In the genomic region with DNA sequence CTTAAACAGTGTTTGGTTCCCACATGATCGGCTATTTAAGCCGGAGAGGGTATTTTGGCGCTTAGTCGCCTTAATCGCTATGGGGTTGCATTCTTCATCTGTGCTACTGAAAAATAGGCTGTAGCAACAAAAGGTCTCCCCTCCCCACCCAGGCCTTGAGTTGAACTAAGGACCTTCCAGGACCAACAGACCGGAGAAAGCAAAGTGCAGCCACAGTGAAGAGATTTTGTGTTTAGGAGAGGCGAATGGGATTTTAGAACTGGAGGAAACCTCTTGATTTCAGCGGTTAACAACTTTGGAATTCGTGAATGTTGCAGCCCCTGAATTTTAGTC, we compare ENCODE assay signal across 8 cellular contexts. TPM values are rescaled to one million over a fixed set of nuclear protein-coding genes. Genes with fewer than 3 reads are reported as not detected.
DNase-seq lines count a peak whose midpoint lies in the region; ATAC-seq and TF ChIP-seq lines count a peak whose summit lies in the region.

No MANE protein-coding gene starts in this region.

- H3K4me3 ChIP-seq in cardiac muscle cell: peak overlapping the region; percentile 72
- H3K4me3 ChIP-seq in mesendoderm (ENCODE audit: low read length): peak overlapping the region; percentile 11
- peak overlapping the region; percentile 63 to 93 (median 84) for H3K4me3 ChIP-seq in upper lobe of left lung

- intact Hi-C loops in left ventricle myocardium superior (cut with micrococcal nuclease): no loop called here

- H3K4me3 Mint-ChIP-seq in central memory CD8-positive, alpha-beta T cell: peak overlapping the region; percentile 83

- ATAC-seq in left ventricle myocardium superior (no peak), upper lobe of left lung (ENCODE audit: low FRiP score in 2 of 2) (no peak), HG03520 (IDR thresholded peaks at IDR 0.05; ENCODE audit: unreplicated experiment) (no peak)
- ATAC-seq in central memory CD8-positive, alpha-beta T cell (replicated peaks; ENCODE audit: extremely low read depth, poor library complexity, severe bottlenecking): no peak

- H3K27ac ChIP-seq in cardiac muscle cell: peak overlapping the region; percentile 10
- no peak overlapping the region for H3K27ac ChIP-seq in mesendoderm (ENCODE audit: low read depth, low read length)
- H3K27ac ChIP-seq in upper lobe of left lung: peak overlapping the region; percentile 80 to 87 (median 82)

- H3K36me3 Mint-ChIP-seq in central memory CD8-positive, alpha-beta T cell (ENCODE audit: insufficient read depth): peaks cover 13% of the 10 kb centered on the region

- H3K18ac ChIP-seq in mesendoderm (ENCODE audit: low read length): peak overlapping the region; percentile 1

- no peak overlapping the region for H4K8ac ChIP-seq in mesendoderm (ENCODE audit: low read depth, low read length)

- no peak overlapping the region for H3K23ac ChIP-seq in mesendoderm (ENCODE audit: low read length)

- no peak overlapping the region for H2BK5ac ChIP-seq in mesendoderm (ENCODE audit: low read length)

- no peak overlapping the region for H2AK5ac ChIP-seq in mesendoderm (ENCODE audit: low read length)

- H3K9me3 Mint-ChIP-seq in central memory CD8-positive, alpha-beta T cell: no peaks in the 10 kb centered on the region

- H3K9me3 ChIP-seq in cardiac muscle cell (ENCODE audit: low read depth): no peaks in the 10 kb centered on the region
- no peaks in the 10 kb centered on the region for H3K9me3 ChIP-seq in upper lobe of left lung

- WGBS in mesendoderm (ENCODE audit: extremely low coverage, insufficient coverage, low lambda C conversion rate): no CpG with 5 or more reads among the region's 9 CpGs
- WGBS in upper lobe of left lung, 2 donors: 12 to 18% methylated on average over 7 to 9 of the region's 9 CpGs

- no peak overlapping the region for H3K56ac ChIP-seq in mesendoderm (ENCODE audit: low read length)

- H3K4me1 ChIP-seq in cardiac muscle cell (ENCODE audit: low read depth): peaks cover 10% of the 10 kb centered on the region
- H3K4me1 ChIP-seq in mesendoderm (ENCODE audit: control insufficient read depth, low read depth, low read length): peaks cover 4% of the 10 kb centered on the region
- H3K4me1 ChIP-seq in upper lobe of left lung: peaks cover 15 to 45% (median 31%) of the 10 kb centered on the region in 4 donors

- H3K4me2 ChIP-seq in mesendoderm (ENCODE audit: low read length): peak overlapping the region; percentile 82

- H2BK15ac ChIP-seq in mesendoderm (replicated peaks; ENCODE audit: low read depth): no peak overlapping the region

- TF ChIP-seq POLR2A in upper lobe of left lung (IDR thresholded peaks at IDR 0.05): no peak

- DNase-seq in cardiac muscle cell (ENCODE audit: low read depth in 1 of 2, low spot score in 1 of 2) (peak in 1 of 2 donors; percentile 40), left ventricle myocardium superior (no peak), mesendoderm (no peak), upper lobe of left lung (no peak), NCI-H2081 (lab: John Stamatoyannopoulos, UW) (no peak), NCI-H2171 (lab: John Stamatoyannopoulos, UW) (no peak)
- no peak for DNase-seq in central memory CD8-positive, alpha-beta T cell (ENCODE audit: low spot score in 2 of 2)

- TF ChIP-seq CTCF in cardiac muscle cell (IDR thresholded peaks at IDR 0.05; ENCODE audit: low read depth, low read length): no peak
- TF ChIP-seq CTCF in upper lobe of left lung (IDR thresholded peaks at IDR 0.05): no peak

- H3K27me3 ChIP-seq in cardiac muscle cell (peaks cover 38% of the 10 kb centered on the region), mesendoderm (ENCODE audit: insufficient read depth, low read length, poor library complexity) (peaks cover 4% of the 10 kb centered on the region), upper lobe of left lung (no peaks in the 10 kb centered on the region)

- H4K5ac ChIP-seq in mesendoderm (ENCODE audit: low read length): no peak overlapping the region

- H3K79me2 ChIP-seq in mesendoderm (ENCODE audit: control insufficient read depth, insufficient read depth, low read length): peaks cover 3% of the 10 kb centered on the region

- no peak overlapping the region for H3K4ac ChIP-seq in mesendoderm (ENCODE audit: low read depth, low read length)

- peak overlapping the region; percentile 32 for H3K9ac ChIP-seq in mesendoderm (ENCODE audit: low read length)

- no peak for TF ChIP-seq EP300 in upper lobe of left lung (IDR thresholded peaks at IDR 0.05)

- no peak overlapping the region for H2BK120ac ChIP-seq in mesendoderm (ENCODE audit: low read depth, low read length)

- H3K4me1 Mint-ChIP-seq in central memory CD8-positive, alpha-beta T cell: peaks cover 55% of the 10 kb centered on the region

- no peaks in the 10 kb centered on the region for H3K36me3 ChIP-seq in cardiac muscle cell
- H3K36me3 ChIP-seq in mesendoderm (ENCODE audit: control insufficient read depth, insufficient read depth, low read length): no peaks in the 10 kb centered on the region
- no peaks in the 10 kb centered on the region for H3K36me3 ChIP-seq in upper lobe of left lung

- peaks cover 1% of the 10 kb centered on the region for H3K79me1 ChIP-seq in mesendoderm (ENCODE audit: low read length)

- no peak overlapping the region for H3K27ac Mint-ChIP-seq in central memory CD8-positive, alpha-beta T cell (ENCODE audit: low read depth)

- H3K27me3 Mint-ChIP-seq in central memory CD8-positive, alpha-beta T cell: no peaks in the 10 kb centered on the region

RNA-seq across cellular contexts. Expression of a gene that starts 1.4 kb away (rescaled TPM):
- total RNA-seq in cardiac muscle cell (20.5 and 28.3 TPM in 2 replicates), left ventricle myocardium superior (54.8 TPM), upper lobe of left lung (10 to 100 TPM; 38.1 to 99.7 (median 57.9) TPM)
- polyA plus RNA-seq in cardiac muscle cell: 16.3 and 22.3 TPM in 2 replicates
- polyA plus RNA-seq in mesendoderm (2013, experiment 1 of 2): 25.4 TPM
- 26.4 TPM for polyA plus RNA-seq in mesendoderm (2013, experiment 2 of 2)

Comparison
In these comparisons a context has a peak if more than half of its experiments do, and no peak if none do; other contexts are left out.
1. H3K4me3 ChIP-seq: peak in every context shown above with its lines; median percentile 84 in upper lobe of left lung; 72 in cardiac muscle cell; 11 in mesendoderm.